In the genomic region with DNA sequence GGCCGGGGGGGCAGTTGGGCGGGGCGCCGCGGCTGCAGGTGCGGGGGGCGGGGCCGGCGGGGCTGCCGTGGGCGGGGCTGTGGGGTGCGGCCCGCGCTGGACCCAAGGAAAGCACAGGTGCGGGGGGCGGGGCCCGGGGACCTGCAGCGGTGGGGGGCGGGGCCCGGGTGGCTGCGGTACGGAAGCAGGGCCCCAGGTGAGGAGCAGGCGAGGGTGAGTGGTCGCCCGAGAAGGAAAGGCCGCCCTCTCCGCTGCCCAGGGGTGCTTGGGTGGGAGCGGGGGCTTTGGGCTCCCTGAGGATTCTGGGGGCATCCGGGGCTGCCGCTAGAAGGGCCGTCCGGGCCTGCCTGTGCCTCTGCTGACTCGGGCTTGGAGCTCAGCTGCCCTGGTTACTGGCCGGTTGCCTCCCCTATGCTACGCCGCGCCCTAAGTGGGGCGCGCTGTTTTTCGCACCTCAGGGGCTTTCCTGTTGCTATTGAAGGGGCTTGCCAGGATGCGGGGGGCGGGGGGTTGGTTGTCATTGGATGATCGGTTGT, we compare ENCODE assay signal across 8 cellular contexts. TPM values are rescaled to one million over a fixed set of nuclear protein-coding genes. Genes with fewer than 3 reads are reported as not detected.
DNase-seq lines count a peak whose midpoint lies in the region; ATAC-seq and TF ChIP-seq lines count a peak whose summit lies in the region.

No MANE protein-coding gene starts in this region.

- H3K27ac ChIP-seq in CD4-positive, alpha-beta memory T cell (ENCODE audit: low read depth, low read length), result no peak overlapping the region
- H3K27ac ChIP-seq in RWPE2 (ENCODE audit: poor library complexity, severe bottlenecking) (no peak overlapping the region), right lobe of liver (no peak overlapping the region)

- intact Hi-C loops in CD4-positive, alpha-beta memory T cell (cut with micrococcal nuclease), result loop anchor here (2.0 kb wide), 1 partner anchor 69 kb away; no protein-coding TSS in a partner anchor
- intact Hi-C loops in right lobe of liver (cut with DNase I), result no loop called here

- H3K4me3 Mint-ChIP-seq in CD4-positive, alpha-beta memory T cell, result peak overlapping the region; percentile 71 to 86 (median 82)
- peak overlapping the region; percentile 36 for H3K4me3 Mint-ChIP-seq in stimulated activated naive CD8-positive, alpha-beta T cell treated with anti-CD3 and anti-CD28 coated beads, Interleukin-15, Interleukin-2, amounts not matched to agents 100 ng/mL and 50 ng/mL, for 24 hours

- peaks cover 5 to 14% (median 9%) of the 10 kb centered on the region in 4 donors for H3K4me1 Mint-ChIP-seq in CD4-positive, alpha-beta memory T cell
- H3K4me1 Mint-ChIP-seq in stimulated activated naive CD8-positive, alpha-beta T cell treated with anti-CD3 and anti-CD28 coated beads, Interleukin-15, Interleukin-2, amounts not matched to agents 100 ng/mL and 50 ng/mL, for 24 hours (ENCODE audit: low read depth), result peaks cover 4% of the 10 kb centered on the region

- peaks cover 2% of the 10 kb centered on the region in 2 donors for H3K27me3 Mint-ChIP-seq in CD4-positive, alpha-beta memory T cell
- peaks cover 21% of the 10 kb centered on the region for H3K27me3 Mint-ChIP-seq in stimulated activated naive CD8-positive, alpha-beta T cell treated with anti-CD3 and anti-CD28 coated beads, Interleukin-15, Interleukin-2, amounts not matched to agents 100 ng/mL and 50 ng/mL, for 24 hours

- H3K36me3 Mint-ChIP-seq in CD4-positive, alpha-beta memory T cell, result no peaks in the 10 kb centered on the region
- no peaks in the 10 kb centered on the region for H3K36me3 Mint-ChIP-seq in stimulated activated naive CD8-positive, alpha-beta T cell treated with anti-CD3 and anti-CD28 coated beads, Interleukin-15, Interleukin-2, amounts not matched to agents 100 ng/mL and 50 ng/mL, for 24 hours (ENCODE audit: low read depth)

- H3K9me3 Mint-ChIP-seq in CD4-positive, alpha-beta memory T cell, result peaks cover 0 to 6% (median 0%) of the 10 kb centered on the region in 8 donors
- peaks cover 6% of the 10 kb centered on the region for H3K9me3 Mint-ChIP-seq in stimulated activated naive CD8-positive, alpha-beta T cell treated with anti-CD3 and anti-CD28 coated beads, Interleukin-15, Interleukin-2, amounts not matched to agents 100 ng/mL and 50 ng/mL, for 24 hours

- no peaks in the 10 kb centered on the region for H3K36me3 ChIP-seq in CD4-positive, alpha-beta memory T cell (ENCODE audit: insufficient read depth, low read length)
- H3K36me3 ChIP-seq in RWPE2 (ENCODE audit: low read depth), result no peaks in the 10 kb centered on the region
- no peaks in the 10 kb centered on the region for H3K36me3 ChIP-seq in right lobe of liver

- POLR2A ChIA-PET in CD4-positive, alpha-beta memory T cell (lab: Charles Lee; ENCODE audit: partially characterized antibody), result interaction anchor here (1.0 to 2.1 kb wide), 6 partner anchors 10 to 536 kb away, joined by 3 to 7 read pairs (median 6); partner anchors contain the start of genes LRSAM1, RPL12 and SLC2A8

- TF ChIP-seq POLR2A in right lobe of liver (IDR thresholded peaks at IDR 0.05), result no peak

- 17% methylated on average over 16 of the region's 43 CpGs for WGBS in right lobe of liver (ENCODE audit: insufficient coverage, low coverage, low lambda C conversion rate, missing lambda C conversion rate)

- H3K27me3 ChIP-seq in CD4-positive, alpha-beta memory T cell (ENCODE audit: insufficient read depth, low read length), result no peaks in the 10 kb centered on the region
- H3K27me3 ChIP-seq in RWPE2 (ENCODE audit: insufficient read depth, poor library complexity, severe bottlenecking), result no peaks in the 10 kb centered on the region
- no peaks in the 10 kb centered on the region for H3K27me3 ChIP-seq in right lobe of liver

- peaks cover 5% of the 10 kb centered on the region for H3K4me1 ChIP-seq in CD4-positive, alpha-beta memory T cell (ENCODE audit: insufficient read depth, low read length)
- H3K4me1 ChIP-seq in RWPE2 (ENCODE audit: insufficient read depth, poor library complexity, severe bottlenecking), result no peaks in the 10 kb centered on the region
- no peaks in the 10 kb centered on the region for H3K4me1 ChIP-seq in right lobe of liver

- peak; percentile 1 for ATAC-seq in HG02642 (IDR thresholded peaks at IDR 0.05; ENCODE audit: poor library complexity, unreplicated experiment)
- ATAC-seq in RWPE2 (ENCODE audit: low read depth), result peak; percentile 23; the same call in 1 of the 3 replicates
- ATAC-seq in right lobe of liver, result peak in 2 of 4 donors; percentile 4 to 29
- ATAC-seq in GM19452 (IDR thresholded peaks at IDR 0.05; ENCODE audit: unreplicated experiment), result no peak

- H3K27ac Mint-ChIP-seq in CD4-positive, alpha-beta memory T cell, result peak overlapping the region in 5 of 7 donors; percentile 27 to 80 (median 75)
- H3K27ac Mint-ChIP-seq in stimulated activated naive CD8-positive, alpha-beta T cell treated with anti-CD3 and anti-CD28 coated beads, Interleukin-15, Interleukin-2, amounts not matched to agents 100 ng/mL and 50 ng/mL, for 24 hours, result no peak overlapping the region

- CTCF ChIA-PET in CD4-positive, alpha-beta memory T cell (lab: Charles Lee; ENCODE audit: partially characterized antibody), result interaction anchor here (0.6 kb wide), 1 partner anchor 25 kb away, joined by 3 read pairs; no protein-coding TSS in a partner anchor

- H3K4me3 ChIP-seq in CD4-positive, alpha-beta memory T cell (ENCODE audit: low read length in 2 of 2), result no peak overlapping the region
- peak overlapping the region; percentile 22 for H3K4me3 ChIP-seq in RWPE2 (ENCODE audit: severe bottlenecking)
- H3K4me3 ChIP-seq in right lobe of liver, result peak overlapping the region; percentile 21 to 78 (median 47)

- TF ChIP-seq CTCF in RWPE2 (IDR thresholded peaks at IDR 0.05; ENCODE audit: poor library complexity, severe bottlenecking) (no peak), right lobe of liver (IDR thresholded peaks at IDR 0.05) (no peak)

- H3K9me3 ChIP-seq in CD4-positive, alpha-beta memory T cell (ENCODE audit: control insufficient read depth in 1 of 2, low read length in 2 of 2), result no peaks in the 10 kb centered on the region
- H3K9me3 ChIP-seq in RWPE2 (ENCODE audit: severe bottlenecking), result peaks cover 2% of the 10 kb centered on the region
- H3K9me3 ChIP-seq in right lobe of liver, result no peaks in the 10 kb centered on the region

- DNase-seq in CD4-positive, alpha-beta memory T cell, result peak in 1 of 5 donors; percentile 63
- DNase-seq in RWPE2 (ENCODE audit: low spot score) (peak; percentile 73), cerebellar cortex (ENCODE audit: low spot score) (peak; percentile 31), right lobe of liver (peak; percentile 50 to 61 (median 60)), middle frontal gyrus (ENCODE audit: extremely low spot score, low spot score) (no peak)

RNA-seq across cellular contexts. Expression of gene RALGPS1, which starts 0.8 kb away (rescaled TPM):
- total RNA-seq in CD4-positive, alpha-beta memory T cell, result 10 to 100 TPM in 1 of 2 experiments, 1 to 10 TPM in 1; 9.8 to 10.3 TPM
- 1 to 10 TPM in 1 of 2 donors, under 1 TPM in 1; 0.84 to 1.9 TPM for polyA plus RNA-seq in CD4-positive, alpha-beta memory T cell
- 1 to 10 TPM; 1.2 to 3.8 (median 2.4) TPM for total RNA-seq in right lobe of liver

RNA-seq across cellular contexts. Expression of gene ZBTB34, which starts 54.9 kb away (rescaled TPM):
- 10 to 100 TPM in 1 of 2 experiments, 1 to 10 TPM in 1; 9.4 to 10.1 TPM for total RNA-seq in CD4-positive, alpha-beta memory T cell
- under 1 TPM; 0.35 to 0.99 TPM for polyA plus RNA-seq in CD4-positive, alpha-beta memory T cell
- 1 to 10 TPM; 2.0 to 3.4 (median 2.3) TPM for total RNA-seq in right lobe of liver

Comparison
In these comparisons a context has a peak if more than half of its experiments do, and no peak if none do; other contexts are left out.
1. H3K4me3 ChIP-seq: peak in RWPE2 (single experiment) and right lobe of liver (3 of 3); none in CD4-positive, alpha-beta memory T cell (0 of 2).